ENCODE assay signal across 22 cellular contexts in the genomic region with DNA sequence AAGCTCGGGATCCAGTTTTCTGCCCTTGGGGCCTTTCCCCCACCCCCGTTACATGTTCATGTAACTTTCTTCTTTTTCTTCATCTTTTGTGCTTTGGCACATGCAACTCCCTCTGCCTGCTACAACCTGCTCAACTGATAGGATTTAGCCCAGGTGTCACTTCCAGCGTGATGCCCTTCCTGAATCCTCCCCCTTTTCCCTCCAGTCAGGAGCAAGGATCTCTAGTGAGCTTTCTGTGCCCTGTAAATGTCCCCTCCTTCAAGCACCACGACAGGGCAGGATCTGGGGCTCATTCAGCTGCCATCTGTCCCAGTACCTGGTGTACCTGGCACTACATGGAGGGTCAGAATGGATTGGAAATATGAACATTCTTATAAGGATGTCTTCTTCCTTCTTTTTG. TPM values are rescaled to one million over a fixed set of nuclear protein-coding genes. Genes with fewer than 3 reads are reported as not detected.
A peak's percentile ranks its signal among the peaks of the same experiment; 100 is the strongest.
DNase-seq lines count a peak whose midpoint lies in the region; ATAC-seq and TF ChIP-seq lines count a peak whose summit lies in the region.
"Had no signal": no experiment of that assay in that cellular context is flagged by ENCODE, and none has a peak within 500 bp of the region (broad histone marks: within the 10 kb centered on the region; RNA-seq: fewer than 3 reads in every experiment).

No MANE protein-coding gene starts in this region.

- TF ChIP-seq CTCF in tibial nerve (IDR thresholded peaks at IDR 0.05): no peak

- ATAC-seq in GM19467 (IDR thresholded peaks at IDR 0.05; ENCODE audit: unreplicated experiment): no peak
- ATAC-seq: activated CD8-positive, alpha-beta T cell treated with anti-CD3 and anti-CD28 coated beads, Interleukin-2, amount 10 ng/mL, durations not matched to agents 7 days and 5 days; right lobe of liver had no signal

- no peak for TF ChIP-seq POLR2A in tibial nerve (IDR thresholded peaks at IDR 0.05)

- H3K36me3 ChIP-seq in thymus (ENCODE audit: control insufficient read depth, insufficient read depth) (no peaks in the 10 kb centered on the region), tibial nerve (no peaks in the 10 kb centered on the region)
- H3K36me3 ChIP-seq: ovary, right lobe of liver, stomach, upper lobe of left lung had no signal

- H3K27me3 ChIP-seq in thymus (ENCODE audit: control insufficient read depth, insufficient read depth) (no peaks in the 10 kb centered on the region), tibial nerve (no peaks in the 10 kb centered on the region)
- H3K27me3 ChIP-seq: ovary, right lobe of liver, stomach, upper lobe of left lung had no signal

- peak overlapping the region; percentile 21 for H3K27ac ChIP-seq in thymus (ENCODE audit: low read depth)
- peak overlapping the region in 1 of 4 donors; percentile 16 for H3K27ac ChIP-seq in tibial nerve
- H3K27ac ChIP-seq: GM23248, ovary, right lobe of liver, stomach, upper lobe of left lung had no signal

- H3K9me3 ChIP-seq in thymus (ENCODE audit: control insufficient read depth) (no peaks in the 10 kb centered on the region), tibial nerve (no peaks in the 10 kb centered on the region)
- H3K9me3 ChIP-seq: ovary, right lobe of liver, stomach, upper lobe of left lung had no signal

- TF ChIP-seq EP300 in tibial nerve (IDR thresholded peaks at IDR 0.05): no peak

- DNase-seq in NCI-H2029 treated with DMSO at 0.1 percent for 48 hours (lab: John Stamatoyannopoulos, UW): peak; percentile 41
- no peak for DNase-seq in NCI-H2029 (lab: John Stamatoyannopoulos, UW)
- DNase-seq in NCI-H524 treated with DMSO at 0.1 percent for 48 hours (lab: John Stamatoyannopoulos, UW): peak; percentile 77
- DNase-seq in cerebellum (ENCODE audit: low spot score): peak; percentile 77
- no peak for DNase-seq in tibial nerve (ENCODE audit: low spot score in 2 of 2)
- DNase-seq in activated CD4-positive, alpha-beta T cell treated with anti-CD3 and anti-CD28 coated beads for 4 hours: no peak
- DNase-seq: activated CD8-positive, alpha-beta T cell treated with anti-CD3 and anti-CD28 coated beads, Interleukin-2, amount 10 ng/mL, durations not matched to agents 7 days and 5 days; activated gamma-delta T cell treated with Interleukin-2 at 50 U/mL for 16 hours; activated T-cell treated with anti-CD3 and anti-CD28 coated beads, Interleukin-2, amount 50 U/mL, for 1 hour; EL; GM23248; head of caudate nucleus; KBM-7; mesenchymal stem cell; NCI-H446 treated with DMSO at 0.1 percent for 48 hours; ovary; right lobe of liver; stomach; T-helper 9 cell; upper lobe of left lung had no signal

- 69% methylated on average over 4 of the region's 4 CpGs for WGBS in thymus
- 62 to 85% methylated on average over 4 of the region's 4 CpGs for WGBS in tibial nerve, 2 donors

- H3K4me1 ChIP-seq in thymus (ENCODE audit: control insufficient read depth, insufficient read depth, low read length) (peaks cover 18% of the 10 kb centered on the region), tibial nerve (peaks cover 0 to 91% (median 24%) of the 10 kb centered on the region in 4 donors)

- H3K4me3 ChIP-seq in thymus (ENCODE audit: low read length): no peak overlapping the region
- H3K4me3 ChIP-seq in tibial nerve: no peak overlapping the region
- H3K4me3 ChIP-seq: GM23248, ovary, right lobe of liver, stomach, upper lobe of left lung had no signal

RNA-seq across cellular contexts. Expression of a gene that starts 15.3 kb away (rescaled TPM):
- 55.0 TPM for total RNA-seq in cerebellum
- polyA plus RNA-seq in thymus: 8.6 TPM
- total RNA-seq in tibial nerve: 10 to 100 TPM; 20.1 to 42.3 (median 35.1) TPM

Comparison
In these comparisons a context has a peak if more than half of its experiments do, and no peak if none do; other contexts are left out.
1. DNase-seq: peak in NCI-H2029 treated with DMSO at 0.1 percent for 48 hours (single experiment), NCI-H524 treated with DMSO at 0.1 percent for 48 hours (single experiment) and cerebellum (single experiment); none in NCI-H2029 (single experiment), tibial nerve (0 of 2) and activated CD4-positive, alpha-beta T cell treated with anti-CD3 and anti-CD28 coated beads for 4 hours (0 of 2).